ENCODE assay signal across 25 cellular contexts in genomic region chr1:84930329-84930728, GRCh38. TPM values are rescaled to one million over a fixed set of nuclear protein-coding genes. Genes with fewer than 3 reads are reported as not detected.
"Had no signal": no experiment of that assay in that cellular context is flagged by ENCODE, and none has a peak within 500 bp of the region (broad histone marks: within the 10 kb centered on the region; RNA-seq: fewer than 3 reads in every experiment).

No MANE protein-coding gene starts in this region.

- H3K4me1 Mint-ChIP-seq: endodermal cell, naive B cell had no signal

- DNase-seq: colonic mucosa; dermis blood vessel endothelial cell; endodermal cell; erythroblast; foreskin melanocyte; head of caudate nucleus; left colon; left ventricle myocardium superior; mesendoderm; naive B cell; stimulated activated CD4-positive, alpha-beta T cell treated with anti-CD3 and anti-CD28 coated beads, Interleukin-2, amount 100 ng/mL, for 24 hours; stimulated activated CD4-positive, alpha-beta T cell treated with anti-CD3 and anti-CD28 coated beads, Interleukin-4, amount 100 ng/mL, for 4 hours; stimulated activated naive CD4-positive, alpha-beta T cell; stomach; substantia nigra; transverse colon had no signal

- H3K27me3 Mint-ChIP-seq: naive B cell had no signal

- H3K27me3 ChIP-seq: colonic mucosa, hepatocyte, neutrophil, stomach, transverse colon had no signal

- H3K9me3 ChIP-seq: colonic mucosa, neutrophil, stomach, thoracic aorta, transverse colon had no signal

- ATAC-seq: left colon, left ventricle myocardium superior, sciatic nerve had no signal

- H3K4me1 ChIP-seq: colonic mucosa, transverse colon had no signal

- H3K36me3 ChIP-seq: colonic mucosa, neutrophil, stomach, thoracic aorta, transverse colon had no signal

- H3K27ac ChIP-seq: colonic mucosa, hepatocyte, neutrophil, stomach, thoracic aorta, transverse colon had no signal

- H3K9me3 Mint-ChIP-seq: endodermal cell, naive B cell had no signal

- H3K4me3 Mint-ChIP-seq: endodermal cell, naive B cell had no signal

- H3K27ac Mint-ChIP-seq: endodermal cell, naive B cell had no signal

- H3K4me3 ChIP-seq: colonic mucosa, hepatocyte, lung, stomach, thoracic aorta, transverse colon had no signal

RNA-seq across cellular contexts. Expression of gene LPAR3, which starts 37.3 kb away (rescaled TPM):
- total RNA-seq: endothelial cell of umbilical vein, osteoblast, pulmonary artery endothelial cell had no signal
- polyA plus RNA-seq: endothelial cell of umbilical vein, neural cell had no signal
